ENCODE assay signal across 25 cellular contexts in the genomic region with DNA sequence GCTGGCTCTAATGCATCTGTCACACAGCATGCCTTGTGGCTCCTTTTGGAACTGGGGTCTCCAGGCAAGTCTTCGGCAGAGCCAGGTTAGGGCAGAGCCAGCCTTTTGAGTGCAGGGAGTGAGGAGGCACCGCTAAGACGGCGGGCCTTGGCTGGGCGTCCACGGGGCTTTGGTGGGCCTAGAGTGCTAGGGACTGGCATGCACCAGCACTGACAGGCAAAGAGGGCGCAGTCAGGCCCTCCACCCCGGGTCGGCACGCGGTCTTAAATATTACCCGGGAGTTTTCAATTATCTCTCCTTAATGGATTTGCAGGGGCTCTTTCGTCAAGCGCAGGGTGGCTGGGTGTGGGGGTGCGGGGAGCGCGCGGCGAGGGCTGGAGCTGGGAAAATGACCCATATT.
DNase-seq lines count a peak whose midpoint lies in the region; FAIRE-seq lines count a peak whose summit lies in the region.
"Had no signal": no experiment of that assay in that cellular context is flagged by ENCODE, and none has a peak within 500 bp of the region (broad histone marks: within the 10 kb centered on the region; RNA-seq: fewer than 3 reads in every experiment).

No MANE protein-coding gene starts in this region.

- DNase-seq in cortex of kidney (lab: John Stamatoyannopoulos, UW), result peak; percentile 4
- DNase-seq in HTR-8/SVneo (ENCODE audit: insufficient read length, low spot score), result no peak
- DNase-seq: 8988T; ACHN; AML-193; BE2C; C1 segment of cervical spinal cord; Caco-2; Calu3; CD4-positive, alpha-beta memory T cell; CD4-positive, alpha-beta T cell; CD4-positive, CD25-positive, alpha-beta regulatory T cell; CD8-positive, alpha-beta memory T cell; CD8-positive, alpha-beta T cell; COR-L47; DMS 273 treated with DMSO at 0.1 percent for 48 hours; DMS153; DMS53; DMS79; DMS79 treated with DMSO at 0.1 percent for 48 hours; DND-41; EL had no signal

- FAIRE-seq in HTR-8/SVneo (lab: Jason Lieb, UNC), result no peak
- FAIRE-seq: A204.1, A549, D721Med had no signal
